In the genomic region with DNA sequence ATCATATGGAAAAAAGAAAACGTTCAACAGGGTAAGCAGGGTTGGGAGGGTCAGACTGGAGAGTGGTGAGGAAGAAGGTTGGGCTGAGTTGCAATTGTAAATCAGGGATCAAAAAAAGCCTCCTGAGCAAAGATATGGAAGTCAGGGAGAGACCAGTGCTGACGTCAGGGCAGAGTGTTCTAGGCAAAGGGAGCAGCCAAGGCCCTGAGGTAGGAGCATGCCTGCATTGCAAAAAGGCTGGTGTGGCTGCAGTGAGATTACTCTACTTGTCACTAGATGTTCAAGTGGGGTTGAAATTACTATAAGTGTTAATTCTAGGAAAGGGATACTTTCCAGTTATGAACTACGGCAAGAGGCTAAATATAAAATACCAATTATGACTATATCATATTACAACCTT, we compare ENCODE assay signal across 30 cellular contexts.
"Had no signal": no experiment of that assay in that cellular context is flagged by ENCODE, and none has a peak within 500 bp of the region (broad histone marks: within the 10 kb centered on the region; RNA-seq: fewer than 3 reads in every experiment).

No MANE protein-coding gene starts in this region.

- H3K4me1 ChIP-seq: gastroesophageal sphincter, pancreas, right lobe of liver, testis, transverse colon had no signal

- H3K9me3 ChIP-seq: gastroesophageal sphincter, pancreas, right lobe of liver, testis, transverse colon had no signal

- H3K27ac Mint-ChIP-seq: activated CD4-positive, alpha-beta memory T cell treated with anti-CD3 and anti-CD28 coated beads for 36 hours; activated CD4-positive, alpha-beta T cell treated with anti-CD3 and anti-CD28 coated beads, Interleukin-2, amount 10 ng/mL, durations not matched to agents 24 days and 14 days; activated naive CD4-positive, alpha-beta T cell treated with anti-CD3 and anti-CD28 coated beads, Interleukin-2, amount 10 ng/mL, durations not matched to agents 7 days and 5 days; activated naive CD8-positive, alpha-beta T cell treated with anti-CD3 and anti-CD28 coated beads, Interleukin-2, amount 10 ng/mL, durations not matched to agents 7 days and 5 days; activated T-helper 1 cell treated with anti-CD3 and anti-CD28 coated beads, Interleukin-12 subunit alpha, Interleukin-12 subunit beta, Interleukin-2, Interleukin-4 antibody, amounts not matched to agents 30 ng/mL and 10 ng/mL and 1 ng/mL, durations not matched to agents 14 hours and 24 hours and 36 hours; effector memory CD8-positive, alpha-beta T cell; immature natural killer cell; naive B cell had no signal

- H3K27me3 Mint-ChIP-seq: activated CD4-positive, alpha-beta memory T cell treated with anti-CD3 and anti-CD28 coated beads for 36 hours; activated CD4-positive, alpha-beta T cell treated with anti-CD3 and anti-CD28 coated beads, Interleukin-2, amount 10 ng/mL, durations not matched to agents 24 days and 14 days; activated naive CD4-positive, alpha-beta T cell treated with anti-CD3 and anti-CD28 coated beads, Interleukin-2, amount 10 ng/mL, durations not matched to agents 7 days and 5 days; activated naive CD8-positive, alpha-beta T cell treated with anti-CD3 and anti-CD28 coated beads, Interleukin-2, amount 10 ng/mL, durations not matched to agents 7 days and 5 days; effector memory CD8-positive, alpha-beta T cell had no signal

- H3K4me1 Mint-ChIP-seq: activated CD4-positive, alpha-beta T cell treated with anti-CD3 and anti-CD28 coated beads, Interleukin-2, amount 10 ng/mL, durations not matched to agents 24 days and 14 days; activated naive CD4-positive, alpha-beta T cell treated with anti-CD3 and anti-CD28 coated beads, Interleukin-2, amount 10 ng/mL, durations not matched to agents 7 days and 5 days; activated naive CD8-positive, alpha-beta T cell treated with anti-CD3 and anti-CD28 coated beads, Interleukin-2, amount 10 ng/mL, durations not matched to agents 7 days and 5 days; immature natural killer cell; naive B cell had no signal

- ATAC-seq: effector memory CD8-positive, alpha-beta T cell; gastroesophageal sphincter; left lobe of liver; pancreas; right lobe of liver; stimulated activated naive CD8-positive, alpha-beta T cell treated with anti-CD3 and anti-CD28 coated beads, Interleukin-15, Interleukin-2, amounts not matched to agents 100 U/mL and 50 U/mL, for 24 hours had no signal

- H3K4me3 ChIP-seq: gastroesophageal sphincter, pancreas, right lobe of liver, testis, transverse colon had no signal

- H3K27me3 ChIP-seq: brain microvascular endothelial cell, gastroesophageal sphincter, pancreas, right lobe of liver, testis, transverse colon had no signal

- H3K27ac ChIP-seq: brain microvascular endothelial cell, gastroesophageal sphincter, pancreas, right lobe of liver, testis, transverse colon had no signal

- H3K4me3 Mint-ChIP-seq: activated CD4-positive, alpha-beta memory T cell treated with anti-CD3 and anti-CD28 coated beads for 36 hours; activated CD4-positive, alpha-beta T cell treated with anti-CD3 and anti-CD28 coated beads, Interleukin-2, amount 10 ng/mL, durations not matched to agents 24 days and 14 days; activated naive CD4-positive, alpha-beta T cell treated with anti-CD3 and anti-CD28 coated beads, Interleukin-2, amount 10 ng/mL, durations not matched to agents 7 days and 5 days; activated naive CD8-positive, alpha-beta T cell treated with anti-CD3 and anti-CD28 coated beads, Interleukin-2, amount 10 ng/mL, durations not matched to agents 7 days and 5 days; activated T-helper 1 cell treated with anti-CD3 and anti-CD28 coated beads, Interleukin-12 subunit alpha, Interleukin-12 subunit beta, Interleukin-2, Interleukin-4 antibody, amounts not matched to agents 30 ng/mL and 10 ng/mL and 1 ng/mL, durations not matched to agents 14 hours and 24 hours and 36 hours; effector memory CD8-positive, alpha-beta T cell; immature natural killer cell; naive B cell had no signal

- H3K36me3 Mint-ChIP-seq: activated naive CD4-positive, alpha-beta T cell treated with anti-CD3 and anti-CD28 coated beads, Interleukin-2, amount 10 ng/mL, durations not matched to agents 7 days and 5 days; activated naive CD8-positive, alpha-beta T cell treated with anti-CD3 and anti-CD28 coated beads, Interleukin-2, amount 10 ng/mL, durations not matched to agents 7 days and 5 days; immature natural killer cell; naive B cell had no signal

- H3K9me3 Mint-ChIP-seq: activated CD4-positive, alpha-beta memory T cell treated with anti-CD3 and anti-CD28 coated beads for 36 hours; activated CD4-positive, alpha-beta T cell treated with anti-CD3 and anti-CD28 coated beads, Interleukin-2, amount 10 ng/mL, durations not matched to agents 24 days and 14 days; activated naive CD4-positive, alpha-beta T cell treated with anti-CD3 and anti-CD28 coated beads, Interleukin-2, amount 10 ng/mL, durations not matched to agents 7 days and 5 days; activated naive CD8-positive, alpha-beta T cell treated with anti-CD3 and anti-CD28 coated beads, Interleukin-2, amount 10 ng/mL, durations not matched to agents 7 days and 5 days; activated T-helper 1 cell treated with anti-CD3 and anti-CD28 coated beads, Interleukin-12 subunit alpha, Interleukin-12 subunit beta, Interleukin-2, Interleukin-4 antibody, amounts not matched to agents 30 ng/mL and 10 ng/mL and 1 ng/mL, durations not matched to agents 14 hours and 24 hours and 36 hours had no signal

- DNase-seq: activated CD4-positive, alpha-beta memory T cell treated with anti-CD3 and anti-CD28 coated beads for 36 hours; activated CD4-positive, alpha-beta T cell treated with anti-CD3 and anti-CD28 coated beads, Interleukin-2, amount 10 ng/mL, durations not matched to agents 24 days and 14 days; activated CD4-positive, CD25-positive, alpha-beta regulatory T cell treated with anti-CD3 and anti-CD28 coated beads, Interleukin-2, amount 50 U/mL, for 72 hours; activated CD8-positive, alpha-beta memory T cell treated with anti-CD3 and anti-CD28 coated beads, Interleukin-2, amount 50 U/mL, for 4 hours; activated effector memory CD4-positive, alpha-beta T cell treated with anti-CD3 and anti-CD28 coated beads, Interleukin-2, amount 50 U/mL, for 16 hours; activated naive CD4-positive, alpha-beta T cell treated with anti-CD3 and anti-CD28 coated beads, Interleukin-2, amount 10 ng/mL, durations not matched to agents 7 days and 5 days; activated naive CD8-positive, alpha-beta T cell treated with anti-CD3 and anti-CD28 coated beads, Interleukin-2, amount 10 ng/mL, durations not matched to agents 7 days and 5 days; activated T-cell treated with anti-CD3 and anti-CD28 coated beads, Interleukin-2, amount 50 U/mL, for 1 hour; amniotic stem cell; brain microvascular endothelial cell; caudate nucleus; cortex of kidney; effector memory CD8-positive, alpha-beta T cell; erythroblast; hypothalamus; immature natural killer cell; kidney; mammary epithelial cell; naive B cell; nucleus accumbens; pancreas; right lobe of liver; stimulated activated CD4-positive, alpha-beta T cell treated with anti-CD3 and anti-CD28 coated beads, Interleukin-2, amount 100 ng/mL, for 48 hours; stimulated activated naive CD8-positive, alpha-beta T cell treated with anti-CD3 and anti-CD28 coated beads, Interleukin-15, Interleukin-2, amounts not matched to agents 100 U/mL and 50 U/mL, for 24 hours; T-helper 2 cell; testis; transverse colon had no signal

- H3K36me3 ChIP-seq: brain microvascular endothelial cell, gastroesophageal sphincter, pancreas, right lobe of liver, transverse colon had no signal
